ENCODE assay signal across 1 cellular context in genomic region chr6:70394518-70395300, GRCh38.
TF ChIP-seq lines count a peak whose summit lies in the region.

No MANE protein-coding gene starts in this region.

TF ChIP-seq in H1, 55 proteins besides CTCF, POLR2A, EP300 and RAD21:
- TF ChIP-seq HDAC6 (IDR thresholded peaks at IDR 0.05; ENCODE audit: low read depth, low read length) (no peak), SIRT6 (IDR thresholded peaks at IDR 0.05; ENCODE audit: low read length) (no peak)
